Comparison of ENCODE assay signal across 8 cellular contexts in genomic region chr11:59755701-59756495, GRCh38. TPM values are rescaled to one million over a fixed set of nuclear protein-coding genes. Genes with fewer than 3 reads are reported as not detected.
DNase-seq lines count a peak whose midpoint lies in the region; ATAC-seq lines count a peak whose summit lies in the region.

No MANE protein-coding gene starts in this region.

- CTCF ChIA-PET in activated CD4-positive, alpha-beta T cell treated with anti-CD3 and anti-CD28 coated beads, Interleukin-2, amount 10 ng/mL, durations not matched to agents 7 days and 5 days (lab: Charles Lee) = interaction anchor here (3.7 to 4.8 kb wide), 3 partner anchors 11 to 45 kb away, joined by 24 to 30 read pairs (median 27); no protein-coding TSS in a partner anchor

- peaks cover 40% of the 10 kb centered on the region for H3K4me1 Mint-ChIP-seq in activated CD4-positive, alpha-beta T cell treated with anti-CD3 and anti-CD28 coated beads, Interleukin-2, amount 10 ng/mL, durations not matched to agents 7 days and 5 days
- H3K4me1 Mint-ChIP-seq in dendritic cell treated with granulocyte-macrophage colony-stimulating factor and Interleukin-4, amounts not matched to agents 40 ng/mL and 50 ng/mL, for 4 days (ENCODE audit: low read depth) = peaks cover 64% of the 10 kb centered on the region

- POLR2A ChIA-PET in activated CD4-positive, alpha-beta T cell treated with anti-CD3 and anti-CD28 coated beads, Interleukin-2, amount 10 ng/mL, durations not matched to agents 7 days and 5 days (lab: Charles Lee) = no interaction called here

- ATAC-seq in GM21390 (IDR thresholded peaks at IDR 0.05; ENCODE audit: unreplicated experiment) (peak; percentile 5), GM19395 (IDR thresholded peaks at IDR 0.05; ENCODE audit: unreplicated experiment) (no peak)

- no peaks in the 10 kb centered on the region for H3K9me3 Mint-ChIP-seq in activated CD4-positive, alpha-beta T cell treated with anti-CD3 and anti-CD28 coated beads, Interleukin-2, amount 10 ng/mL, durations not matched to agents 7 days and 5 days
- H3K9me3 Mint-ChIP-seq in dendritic cell treated with granulocyte-macrophage colony-stimulating factor and Interleukin-4, amounts not matched to agents 40 ng/mL and 50 ng/mL, for 4 days = no peaks in the 10 kb centered on the region

- H3K27me3 Mint-ChIP-seq in activated CD4-positive, alpha-beta T cell treated with anti-CD3 and anti-CD28 coated beads, Interleukin-2, amount 10 ng/mL, durations not matched to agents 7 days and 5 days = peaks cover 2% of the 10 kb centered on the region
- no peaks in the 10 kb centered on the region for H3K27me3 Mint-ChIP-seq in dendritic cell treated with granulocyte-macrophage colony-stimulating factor and Interleukin-4, amounts not matched to agents 40 ng/mL and 50 ng/mL, for 4 days

- peak overlapping the region; percentile 72 for H3K27ac Mint-ChIP-seq in activated CD4-positive, alpha-beta T cell treated with anti-CD3 and anti-CD28 coated beads, Interleukin-2, amount 10 ng/mL, durations not matched to agents 7 days and 5 days
- H3K27ac Mint-ChIP-seq in dendritic cell treated with granulocyte-macrophage colony-stimulating factor and Interleukin-4, amounts not matched to agents 40 ng/mL and 50 ng/mL, for 4 days = peak overlapping the region; percentile 86

- DNase-seq in AG08395 (ENCODE audit: low spot score) (peak; percentile 82), MV-4-11 (lab: John Stamatoyannopoulos, UW) (peak; percentile 25), kidney tubule cell (ENCODE audit: low spot score) (peak; percentile 93)
- no peak for DNase-seq in activated CD4-positive, alpha-beta T cell treated with anti-CD3 and anti-CD28 coated beads, Interleukin-2, amount 10 ng/mL, durations not matched to agents 7 days and 5 days
- peak; percentile 36 for DNase-seq in stimulated activated CD4-positive, alpha-beta T cell treated with anti-CD3 and anti-CD28 coated beads, Interleukin-15, amount 100 ng/mL, for 24 hours

- H3K36me3 Mint-ChIP-seq in activated CD4-positive, alpha-beta T cell treated with anti-CD3 and anti-CD28 coated beads, Interleukin-2, amount 10 ng/mL, durations not matched to agents 7 days and 5 days (ENCODE audit: low read depth) = peaks cover 22% of the 10 kb centered on the region
- H3K36me3 Mint-ChIP-seq in dendritic cell treated with granulocyte-macrophage colony-stimulating factor and Interleukin-4, amounts not matched to agents 40 ng/mL and 50 ng/mL, for 4 days (ENCODE audit: low read depth) = peaks cover 53% of the 10 kb centered on the region

- intact Hi-C loops in dendritic cell treated with granulocyte-macrophage colony-stimulating factor and Interleukin-4, amounts not matched to agents 40 ng/mL and 50 ng/mL, for 4 days (cut with micrococcal nuclease) = loop anchor here (2.0 kb wide), 1 partner anchor 55 kb away; the partner anchor contains the start of gene MRPL16

- peak overlapping the region; percentile 82 for H3K4me3 Mint-ChIP-seq in activated CD4-positive, alpha-beta T cell treated with anti-CD3 and anti-CD28 coated beads, Interleukin-2, amount 10 ng/mL, durations not matched to agents 7 days and 5 days
- peak overlapping the region; percentile 86 for H3K4me3 Mint-ChIP-seq in dendritic cell treated with granulocyte-macrophage colony-stimulating factor and Interleukin-4, amounts not matched to agents 40 ng/mL and 50 ng/mL, for 4 days

RNA-seq across cellular contexts. Expression of gene STX3, which starts 0.7 kb away (rescaled TPM):
- total RNA-seq in activated CD4-positive, alpha-beta T cell treated with anti-CD3 and anti-CD28 coated beads, Interleukin-2, amount 10 ng/mL, durations not matched to agents 7 days and 5 days = 10 to 100 TPM; 39.6 to 42.0 TPM

RNA-seq across cellular contexts. Expression of gene OR10V1, which starts 42.3 kb away (rescaled TPM):
- total RNA-seq in activated CD4-positive, alpha-beta T cell treated with anti-CD3 and anti-CD28 coated beads, Interleukin-2, amount 10 ng/mL, durations not matched to agents 7 days and 5 days = not detected

RNA-seq across cellular contexts. Expression of gene MRPL16, which starts 54.7 kb away (rescaled TPM):
- 10 to 100 TPM; 77.1 to 78.3 TPM for total RNA-seq in activated CD4-positive, alpha-beta T cell treated with anti-CD3 and anti-CD28 coated beads, Interleukin-2, amount 10 ng/mL, durations not matched to agents 7 days and 5 days
